ENCODE assay signal across 8 cellular contexts in the genomic region with DNA sequence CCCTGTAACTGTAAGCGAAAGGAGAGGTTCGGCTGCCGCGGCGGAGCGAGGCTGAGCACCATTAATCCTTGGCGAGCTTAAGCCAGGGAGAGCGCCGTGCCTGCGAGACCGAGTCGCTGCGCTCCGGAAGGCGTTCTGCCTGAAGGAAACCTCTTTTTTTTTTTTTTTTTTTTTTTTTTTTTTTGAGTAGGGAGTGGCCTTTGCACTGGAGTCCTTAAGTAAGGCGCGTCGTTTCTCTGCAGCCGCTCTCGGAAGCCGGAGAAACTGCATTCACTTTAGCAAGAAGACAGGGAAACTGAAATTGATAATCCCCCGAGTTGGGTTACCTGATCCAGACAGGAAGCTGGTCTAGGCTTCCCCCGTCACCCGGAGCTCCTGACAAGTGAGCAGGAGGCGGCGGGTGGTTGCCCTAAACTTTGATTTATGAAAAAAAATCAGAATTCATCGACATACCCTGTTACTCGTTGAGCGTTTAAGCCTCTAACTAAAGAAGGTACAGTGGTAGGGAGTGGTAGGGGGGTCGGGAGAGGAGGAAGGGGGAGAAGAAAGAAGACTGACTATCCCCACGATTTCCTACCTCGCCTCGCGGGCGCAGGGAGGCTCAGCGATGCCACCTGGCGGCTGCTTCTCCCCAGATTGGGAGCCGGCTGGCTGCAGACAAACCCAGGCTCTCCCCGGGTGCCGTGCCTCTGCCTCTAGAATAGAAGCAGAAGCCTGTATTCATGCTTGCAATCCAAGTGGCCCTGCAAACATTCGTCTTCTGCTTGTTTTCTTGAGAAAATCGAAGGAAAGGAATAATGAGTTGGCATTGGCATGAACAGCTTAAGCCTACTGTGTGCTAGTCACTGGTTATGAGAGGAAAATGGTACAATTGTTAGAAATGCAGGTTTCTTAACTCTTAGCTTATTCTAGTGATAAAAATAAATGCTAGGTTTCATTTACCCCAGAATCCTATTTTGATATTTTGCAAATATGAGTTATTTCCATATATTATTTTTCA. TPM values are rescaled to one million over a fixed set of nuclear protein-coding genes. Genes with fewer than 3 reads are reported as not detected.
DNase-seq lines count a peak whose midpoint lies in the region; ATAC-seq, FAIRE-seq and TF ChIP-seq lines count a peak whose summit lies in the region.

No MANE protein-coding gene starts in this region.

- H3K9me3 ChIP-seq in kidney (ENCODE audit: control insufficient read depth in 1 of 2, low read length in 2 of 2), result no peaks in the 10 kb centered on the region

- in situ Hi-C loops in GM18951 (cut with MboI; ENCODE audit: low sequenced_read_pairs, unreplicated experiment), result loop anchor here (10.0 to 25.0 kb wide), 3 partner anchors 377 to 1027 kb away; no protein-coding TSS in a partner anchor

- peak; percentile 85 for TF ChIP-seq CTCF in kidney (IDR thresholded peaks at IDR 0.05; ENCODE audit: borderline replicate concordance, extremely low read depth, insufficient read depth)

- intact Hi-C loops in kidney (cut with DNase I), result no loop called here

- peak overlapping the region; percentile 82 to 96 for H3K9ac ChIP-seq in kidney (ENCODE audit: low read length in 2 of 2)

- no peak for FAIRE-seq in kidney (lab: Jason Lieb, UNC)

- H3K4me3 ChIP-seq in kidney (ENCODE audit: low read length in 2 of 2), result peak overlapping the region; percentile 95 to 96

- peak; percentile 23 for ATAC-seq in HG03159 (IDR thresholded peaks at IDR 0.05; ENCODE audit: unreplicated experiment)

- H3K36me3 ChIP-seq in kidney (ENCODE audit: control insufficient read depth in 1 of 2, insufficient read depth in 2 of 2, low read length in 2 of 2), result no peaks in the 10 kb centered on the region

- H3K4me1 ChIP-seq in kidney (ENCODE audit: control insufficient read depth in 1 of 2, insufficient read depth in 1 of 2, low read depth in 1 of 2, low read length in 2 of 2), result peaks cover 0 to 10% of the 10 kb centered on the region in 2 donors

- DNase-seq in AG20443 (ENCODE audit: low spot score) (peak; percentile 84), NCI-H2227 (lab: John Stamatoyannopoulos, UW; ENCODE audit: unreplicated experiment) (peak; percentile 92), kidney (peak; percentile 96)
- DNase-seq in activated CD4-positive, CD25-positive, alpha-beta regulatory T cell (lab: John Stamatoyannopoulos, UW), result peak; percentile 50 to 64 (median 56)
- peak; percentile 58 for DNase-seq in central memory CD4-positive, alpha-beta T cell
- peak; percentile 88 for DNase-seq in stimulated activated CD4-positive, alpha-beta T cell treated with anti-CD3 and anti-CD28 coated beads, Interleukin-15, amount 100 ng/mL, for 24 hours

- peak overlapping the region; percentile 85 to 89 for H3K27ac ChIP-seq in kidney (ENCODE audit: low read depth in 2 of 2, low read length in 2 of 2)

- TF ChIP-seq POLR2A in GM18951 (IDR thresholded peaks at IDR 0.05; ENCODE audit: extremely low read depth, insufficient read depth, insufficient read length), result peak; percentile 63

RNA-seq across cellular contexts. Expression of gene SOX4, which starts 4.4 kb away (rescaled TPM):
- total RNA-seq in kidney, result 36.5 TPM
- 5.5 TPM for polyA plus RNA-seq in kidney (ENCODE audit: insufficient read depth, low read depth, low replicate concordance)

Comparison
In these comparisons a context has a peak if more than half of its experiments do, and no peak if none do; other contexts are left out.
1. Peak in every context shown above with its lines: DNase-seq, ATAC-seq, H3K4me3 ChIP-seq and H3K27ac ChIP-seq.